In genomic region chr9:93451762-93452709, GRCh38 we compare ENCODE assay signal across 8 cellular contexts. TPM values are rescaled to one million over a fixed set of nuclear protein-coding genes. Genes with fewer than 3 reads are reported as not detected.
DNase-seq lines count a peak whose midpoint lies in the region; ATAC-seq and TF ChIP-seq lines count a peak whose summit lies in the region.

No MANE protein-coding gene starts in this region.

- peak overlapping the region; percentile 96 for H3K27ac Mint-ChIP-seq in chondrocyte (ENCODE audit: unreplicated experiment)

- H3K36me3 Mint-ChIP-seq in chondrocyte (ENCODE audit: low read depth) = peaks cover 9% of the 10 kb centered on the region

- TF ChIP-seq CTCF in chondrocyte (IDR thresholded peaks at IDR 0.05) (peak; percentile 29), left lung (IDR thresholded peaks at IDR 0.05) (peak in 1 of 2 donors; percentile 48)

- DNase-seq in NCI-H2081 (lab: John Stamatoyannopoulos, UW) (peak; percentile 28 to 55), NCI-H2081 treated with DMSO at 0.1 percent for 48 hours (lab: John Stamatoyannopoulos, UW) (no peak), chondrocyte (ENCODE audit: low spot score) (peak; percentile 92), left lung (peak; percentile 67 to 90), DMS153 treated with DMSO at 0.1 percent for 48 hours (lab: John Stamatoyannopoulos, UW; ENCODE audit: unreplicated experiment) (no peak)
- peak; percentile 25 for DNase-seq in activated CD4-positive, alpha-beta T cell treated with anti-CD3 and anti-CD28 coated beads for 1 hour
- peak; percentile 49 for DNase-seq in stimulated activated CD4-positive, alpha-beta T cell treated with anti-CD3 and anti-CD28 coated beads, Interleukin-4, amount 100 ng/mL, for 24 hours

- peak overlapping the region; percentile 86 for H3K9ac ChIP-seq in HUES64 (ENCODE audit: low read depth, low read length)

- H3K9me3 Mint-ChIP-seq in chondrocyte (ENCODE audit: low read depth) = no peaks in the 10 kb centered on the region

- H3K4me3 ChIP-seq in HUES64 (ENCODE audit: low read length) = peak overlapping the region; percentile 75
- peak overlapping the region; percentile 86 to 98 for H3K4me3 ChIP-seq in left lung

- intact Hi-C loops in left lung (cut with DNase I) = no loop called here

- H3K9me3 ChIP-seq in HUES64 (ENCODE audit: insufficient read depth, low read depth, low read length) = no peaks in the 10 kb centered on the region
- H3K9me3 ChIP-seq in left lung = no peaks in the 10 kb centered on the region

- peaks cover 33% of the 10 kb centered on the region for H3K36me3 ChIP-seq in HUES64 (ENCODE audit: insufficient read depth, low read length)
- H3K36me3 ChIP-seq in left lung = peaks cover 0 to 22% of the 10 kb centered on the region in 2 donors

- H3K27ac ChIP-seq in HUES64 (ENCODE audit: low read depth, low read length) (peak overlapping the region; percentile 71), left lung (peak overlapping the region; percentile 96 to 99)

- under 1% methylated on average over 108 of the region's 108 CpGs for WGBS in HUES64

- peak; percentile 13 for ATAC-seq in left lung

- peaks cover 40% of the 10 kb centered on the region for H3K4me1 Mint-ChIP-seq in chondrocyte (ENCODE audit: low read depth)

- H3K4me1 ChIP-seq in HUES64 (ENCODE audit: insufficient read depth, low read length) (peaks cover 16% of the 10 kb centered on the region), left lung (peaks cover 27 to 47% of the 10 kb centered on the region in 2 donors)

- no peaks in the 10 kb centered on the region for H3K27me3 Mint-ChIP-seq in chondrocyte (ENCODE audit: low read depth)

- peak overlapping the region; percentile 86 for H3K4me3 Mint-ChIP-seq in chondrocyte (ENCODE audit: unreplicated experiment)

- H3K27me3 ChIP-seq in HUES64 (ENCODE audit: insufficient read depth, low read length) (no peaks in the 10 kb centered on the region), left lung (no peaks in the 10 kb centered on the region)

RNA-seq across cellular contexts. Expression of gene FAM120A, which starts 0.6 kb away (rescaled TPM):
- polyA plus RNA-seq in HUES64 (2013, experiment 1 of 2) = 26.9 TPM
- polyA plus RNA-seq in HUES64 (2013, experiment 2 of 2) = 28.0 TPM
- total RNA-seq in chondrocyte = 89.9 to 123 TPM (median 93.0 TPM) in 3 replicates
- 100 to 1,000 TPM; 143 to 160 TPM for total RNA-seq in left lung

RNA-seq across cellular contexts. Expression of gene FAM120AOS, which starts 1.3 kb away (rescaled TPM):
- 36.5 TPM for polyA plus RNA-seq in HUES64 (2013, experiment 1 of 2)
- polyA plus RNA-seq in HUES64 (2013, experiment 2 of 2) = 39.5 TPM
- total RNA-seq in chondrocyte = 36.9 to 41.4 TPM (median 40.3 TPM) in 3 replicates
- 10 to 100 TPM; 41.2 to 52.9 TPM for total RNA-seq in left lung

Comparison
In these comparisons a context has a peak if more than half of its experiments do, and no peak if none do; other contexts are left out.
1. DNase-seq: peak in NCI-H2081 (2 of 2), activated CD4-positive, alpha-beta T cell treated with anti-CD3 and anti-CD28 coated beads for 1 hour (single experiment), chondrocyte (single experiment), left lung (2 of 2) and stimulated activated CD4-positive, alpha-beta T cell treated with anti-CD3 and anti-CD28 coated beads, Interleukin-4, amount 100 ng/mL, for 24 hours (single experiment); none in NCI-H2081 treated with DMSO at 0.1 percent for 48 hours (single experiment) and DMS153 treated with DMSO at 0.1 percent for 48 hours (single experiment).